In genomic region chr3:165195628-165196576, GRCh38 we compare ENCODE assay signal across 9 cellular contexts. TPM values are rescaled to one million over a fixed set of nuclear protein-coding genes. Genes with fewer than 3 reads are reported as not detected.
A peak's percentile ranks its signal among the peaks of the same experiment; 100 is the strongest.
DNase-seq lines count a peak whose midpoint lies in the region; ATAC-seq, FAIRE-seq and TF ChIP-seq lines count a peak whose summit lies in the region.
"Had no signal": no experiment of that assay in that cellular context is flagged by ENCODE, and none has a peak within 500 bp of the region (broad histone marks: within the 10 kb centered on the region; RNA-seq: fewer than 3 reads in every experiment).

Gene SLITRK3, minus strand, starts transcription at chr3:165196384. Its CDS starts 5,554 bp downstream, at chr3:165190830.

- H2AFZ ChIP-seq in MM.1S (ENCODE audit: low read length) (no peak within 1 kb of the TSS), endothelial cell of umbilical vein (ENCODE audit: low read depth, low read length) (no peak within 1 kb of the TSS)

- H3K79me2 ChIP-seq in MM.1S (ENCODE audit: low read length): no peaks in the 10 kb centered on the region
- H3K79me2 ChIP-seq in endothelial cell of umbilical vein (ENCODE audit: control insufficient read depth, insufficient read depth, low read length): no peaks in the 10 kb centered on the region

- peak within 1 kb of the TSS; percentile 55 to 92 (median 74) for H3K4me3 Mint-ChIP-seq in naive thymus-derived CD8-positive, alpha-beta T cell

- H3K9me2 ChIP-seq in MM.1S (replicated peaks; ENCODE audit: insufficient read depth, low read length): no peaks in the 10 kb centered on the region

- peak within 1 kb of the TSS in 1 of 10 donors; percentile 46 for H3K27ac Mint-ChIP-seq in naive thymus-derived CD8-positive, alpha-beta T cell

- H3K4me3 ChIP-seq in MM.1S (ENCODE audit: low read length) (peak within 1 kb of the TSS; percentile 24; the same call in 1 of the 2 replicates), endothelial cell of umbilical vein (replicated peaks in 1 of 3; ENCODE audit: insufficient read depth in 1 of 3, low read depth in 1 of 3, low read length in 3 of 3) (no peak within 1 kb of the TSS)

- dilution Hi-C loops in endothelial cell of umbilical vein (cut with MboI; ENCODE audit: extremely low pct_ligation_motif_present, low sequenced_read_pairs): no loop called here

- no peak within 1 kb of the TSS for H3K27ac ChIP-seq in MM.1S (ENCODE audit: low read length)
- H3K27ac ChIP-seq in endothelial cell of umbilical vein (ENCODE audit: insufficient read depth, low read depth, low read length): no peak within 1 kb of the TSS

- no peaks in the 10 kb centered on the region for H3K27me3 ChIP-seq in MM.1S (replicated peaks; ENCODE audit: insufficient read depth, low read length)
- peaks cover 31 to 43% of the 10 kb centered on the region in 2 experiments for H3K27me3 ChIP-seq in endothelial cell of umbilical vein (ENCODE audit: control insufficient read depth in 2 of 2, insufficient read depth in 2 of 2, low read length in 2 of 2)

- TF ChIP-seq POLR2A in endothelial cell of umbilical vein (IDR thresholded peaks at IDR 0.05; ENCODE audit: low read depth, low read length): no peak

- no peaks in the 10 kb centered on the region for H3K9me1 ChIP-seq in endothelial cell of umbilical vein (replicated peaks; ENCODE audit: control insufficient read depth, extremely low read depth, insufficient read depth, low read length)

- peaks cover 0 to 10% (median 0%) of the 10 kb centered on the region in 9 donors for H3K9me3 Mint-ChIP-seq in naive thymus-derived CD8-positive, alpha-beta T cell

- H3K4me2 ChIP-seq in MM.1S (ENCODE audit: low read depth, low read length) (peak within 1 kb of the TSS; percentile 14; the same call in 1 of the 2 replicates), endothelial cell of umbilical vein (ENCODE audit: insufficient read depth, low read length) (no peak within 1 kb of the TSS)

- no TSS peak for BruUV-seq in endothelial cell of umbilical vein (replicated peaks; lab: Mats Ljungman, UMichigan)

- H3K4me1 Mint-ChIP-seq in naive thymus-derived CD8-positive, alpha-beta T cell: peaks cover 8 to 33% (median 21%) of the 10 kb centered on the region in 4 donors

- H3K9me3 ChIP-seq in MM.1S (replicated peaks; ENCODE audit: insufficient read depth, low read length) (no peaks in the 10 kb centered on the region), endothelial cell of umbilical vein (replicated peaks; ENCODE audit: control insufficient read depth, insufficient read depth, low read length) (no peaks in the 10 kb centered on the region)

- no peak for TF ChIP-seq CTCF in MM.1S (IDR thresholded peaks at IDR 0.05; ENCODE audit: low read length)
- no peak for TF ChIP-seq CTCF in endothelial cell of umbilical vein (IDR thresholded peaks at IDR 0.05; ENCODE audit: extremely low read depth in 1 of 2, insufficient read depth in 1 of 2, low read depth in 1 of 2, low read length in 2 of 2)

- H3K27me3 Mint-ChIP-seq in naive thymus-derived CD8-positive, alpha-beta T cell: peaks cover 39 to 74% (median 57%) of the 10 kb centered on the region in 5 donors

- FAIRE-seq in endothelial cell of umbilical vein (lab: Jason Lieb, UNC): no peak

- H3F3A ChIP-seq in MM.1S (ENCODE audit: insufficient read depth, low read length): no peaks in the 10 kb centered on the region

- ATAC-seq in naive thymus-derived CD8-positive, alpha-beta T cell: no peak
- no peak for ATAC-seq in activated CD4-positive, CD25-positive, alpha-beta regulatory T cell treated with anti-CD3 and anti-CD28 coated beads, Interleukin-2, amount 50 U/mL, for 24 hours

- H3K36me3 Mint-ChIP-seq in naive thymus-derived CD8-positive, alpha-beta T cell: peaks cover 2 to 6% (median 5%) of the 10 kb centered on the region in 3 donors

- H3K9ac ChIP-seq in MM.1S (ENCODE audit: low read length) (no peak within 1 kb of the TSS), endothelial cell of umbilical vein (replicated peaks; ENCODE audit: extremely low read depth, insufficient read depth, low read length) (no peak within 1 kb of the TSS)

- intact Hi-C loops in endothelial cell of umbilical vein (cut with micrococcal nuclease): no loop called here

- H4K20me1 ChIP-seq in MM.1S (ENCODE audit: insufficient read depth, low read length) (no peaks in the 10 kb centered on the region), endothelial cell of umbilical vein (replicated peaks; ENCODE audit: control insufficient read depth, extremely low read depth, insufficient read depth, low read length) (no peaks in the 10 kb centered on the region)

- H3K36me3 ChIP-seq in MM.1S (replicated peaks; ENCODE audit: insufficient read depth, low read length) (no peaks in the 10 kb centered on the region), endothelial cell of umbilical vein (ENCODE audit: control insufficient read depth in 2 of 2, extremely low read depth in 1 of 2, insufficient read depth in 2 of 2, low read length in 2 of 2) (no peaks in the 10 kb centered on the region)

- CTCF ChIA-PET in endothelial cell of umbilical vein (lab: Charles Lee): interaction anchor here (1.2 kb wide), 1 partner anchor 11 kb away, joined by 4 read pairs; no protein-coding TSS in a partner anchor

- H3K4me1 ChIP-seq in MM.1S (ENCODE audit: low read length): no peaks in the 10 kb centered on the region
- peaks cover 2% of the 10 kb centered on the region for H3K4me1 ChIP-seq in endothelial cell of umbilical vein (ENCODE audit: control insufficient read depth, extremely low read depth, insufficient read depth, low read length)

- POLR2A ChIA-PET in endothelial cell of umbilical vein (lab: Charles Lee): no interaction called here
- POLR2A ChIA-PET in naive thymus-derived CD8-positive, alpha-beta T cell (lab: Charles Lee): no interaction called here

- DNase-seq in Ammon's horn (ENCODE audit: low spot score) (peak; percentile 37), MM.1S (no peak), endothelial cell of umbilical vein (ENCODE audit: low read depth, low spot score) (no peak), NAMALWA (ENCODE audit: low spot score) (no peak), amniotic stem cell (lab: John Stamatoyannopoulos, UW) (no peak), mucosa of gallbladder (ENCODE audit: low spot score) (no peak)
- no peak for DNase-seq in naive thymus-derived CD8-positive, alpha-beta T cell

TF ChIP-seq in endothelial cell of umbilical vein, 7 proteins besides CTCF, POLR2A, EP300 and RAD21:
- TF ChIP-seq EZH2 (IDR thresholded peaks at IDR 0.05; ENCODE audit: borderline replicate concordance, low read depth, low read length, severe bottlenecking) (peak; percentile 4), JUN (IDR thresholded peaks at IDR 0.05; ENCODE audit: borderline replicate concordance, insufficient read depth, insufficient read length, low read depth) (no peak)
TF ChIP-seq in endothelial cell of umbilical vein: peak in this region for 1.

RNA-seq across cellular contexts. Expression of gene SLITRK3, which starts in this region (rescaled TPM):
- total RNA-seq in endothelial cell of umbilical vein (not detected in 2 replicates), mucosa of gallbladder (0.26 TPM)
- not detected in 2 replicates for polyA plus RNA-seq in endothelial cell of umbilical vein
- polyA plus RNA-seq in endothelial cell of umbilical vein (2011; cell fraction: cytosol; rRNA removed): not detected in 2 replicates
- polyA plus RNA-seq in endothelial cell of umbilical vein (2011; cell fraction: nucleus; rRNA removed): not detected in 2 replicates
- not detected in 2 replicates for polyA plus RNA-seq in endothelial cell of umbilical vein (2012)
- polyA minus RNA-seq in endothelial cell of umbilical vein: not detected in 2 replicates
- polyA minus RNA-seq in endothelial cell of umbilical vein (2011; cell fraction: cytosol; rRNA and poly(A)+ RNA removed): not detected
- not detected in 2 replicates for polyA minus RNA-seq in endothelial cell of umbilical vein (2011; cell fraction: nucleus; rRNA and poly(A)+ RNA removed)
- total RNA-seq in naive thymus-derived CD8-positive, alpha-beta T cell: not detected
- not detected for polyA plus RNA-seq in naive thymus-derived CD8-positive, alpha-beta T cell
- total RNA-seq: activated CD8-positive, alpha-beta memory T cell treated with anti-CD3 and anti-CD28 coated beads for 36 hours had no signal
